25 cellular contexts compared by ENCODE assay signal in genomic region chr17:55614061-55614460, GRCh38.
A peak's percentile ranks its signal among the peaks of the same experiment; 100 is the strongest.
DNase-seq lines count a peak whose midpoint lies in the region; ATAC-seq, FAIRE-seq and TF ChIP-seq lines count a peak whose summit lies in the region.
"Had no signal": no experiment of that assay in that cellular context is flagged by ENCODE, and none has a peak within 500 bp of the region (broad histone marks: within the 10 kb centered on the region; RNA-seq: fewer than 3 reads in every experiment).

No MANE protein-coding gene starts in this region.

- no peak overlapping the region for H3K23ac ChIP-seq in H1 (ENCODE audit: insufficient read length)

- H4K91ac ChIP-seq in H1 (replicated peaks; ENCODE audit: insufficient read length, low read length) = no peak overlapping the region

- no peak overlapping the region for H2BK20ac ChIP-seq in H1 (ENCODE audit: low read length)

- no peak overlapping the region for H3K9ac ChIP-seq in HepG2 (ENCODE audit: insufficient read depth, low read depth, low read length)
- no peak overlapping the region for H3K9ac ChIP-seq in H1 (replicated peaks in 1 of 4; ENCODE audit: extremely low read depth in 1 of 4, low read depth in 3 of 4, low read length in 3 of 4)
- H3K9ac ChIP-seq in subcutaneous abdominal adipose tissue (ENCODE audit: low read length in 5 of 5) = no peak overlapping the region
- H3K9ac ChIP-seq: BLaER1 treated with 17β-estradiol and CSF1 and Interleukin-3, amounts not matched to agents 10 nM and 100 nM had no signal

- no TSS peak for BruUV-seq in HepG2 (replicated peaks; lab: Mats Ljungman, UMichigan)

- no peaks in the 10 kb centered on the region for H3K36me3 Mint-ChIP-seq in activated CD4-positive, alpha-beta memory T cell treated with anti-CD3 and anti-CD28 coated beads, Interleukin-2, amount 10 ng/mL, durations not matched to agents 7 days and 5 days (ENCODE audit: low read depth)
- H3K36me3 Mint-ChIP-seq: CD14-positive monocyte; CD8-positive, alpha-beta memory T cell had no signal

- H3K79me1 ChIP-seq in H1 (ENCODE audit: low read depth, low read length) = no peaks in the 10 kb centered on the region

- H2BK12ac ChIP-seq in H1 (ENCODE audit: low read depth, low read length) = no peak overlapping the region

- no peak overlapping the region for H3K14ac ChIP-seq in H1 (ENCODE audit: insufficient read length)

- H2BK120ac ChIP-seq in H1 (replicated peaks; ENCODE audit: low read depth, low read length) = no peak overlapping the region

- H2AK5ac ChIP-seq in H1 (ENCODE audit: low read depth, low read length) = no peak overlapping the region

- H3K23me2 ChIP-seq in H1 (ENCODE audit: low read depth, low read length) = no peaks in the 10 kb centered on the region

- H3K18ac ChIP-seq in H1 (ENCODE audit: extremely low read depth, low read length) = no peak overlapping the region

- no peak for TF ChIP-seq RAD21 in HepG2 (CRISPR knock-in tag; IDR thresholded peaks at IDR 0.05)
- no peak for TF ChIP-seq RAD21 in H1 (IDR thresholded peaks at IDR 0.05 in 1 of 2, conservative IDR thresholded peaks at IDR 0.05 in 1 of 2; ENCODE audit: low read depth in 2 of 2, low read length in 2 of 2)

- no peaks in the 10 kb centered on the region for H4K20me1 ChIP-seq in HepG2 (ENCODE audit: insufficient read depth, low read length)
- H4K20me1 ChIP-seq in H1 (replicated peaks in 1 of 2; ENCODE audit: control insufficient read depth in 1 of 2, insufficient read depth in 2 of 2, low read length in 2 of 2) = no peaks in the 10 kb centered on the region
- H4K20me1 ChIP-seq: BLaER1 treated with 17β-estradiol and CSF1 and Interleukin-3, amounts not matched to agents 10 nM and 100 nM had no signal

- no peak overlapping the region for H3K4me3 Mint-ChIP-seq in activated CD4-positive, alpha-beta memory T cell treated with anti-CD3 and anti-CD28 coated beads, Interleukin-2, amount 10 ng/mL, durations not matched to agents 7 days and 5 days
- H3K4me3 Mint-ChIP-seq: CD14-positive monocyte; CD4-positive, alpha-beta T cell; CD8-positive, alpha-beta memory T cell had no signal

- H4K5ac ChIP-seq in H1 (ENCODE audit: insufficient read length, low read depth, low read length) = no peak overlapping the region

- H3K4ac ChIP-seq in H1 (replicated peaks; ENCODE audit: insufficient read length, low read depth, low read length) = no peak overlapping the region

- H2BK5ac ChIP-seq in H1 (ENCODE audit: low read depth, low read length) = no peak overlapping the region

- H3K9me3 ChIP-seq in HepG2 (ENCODE audit: low read length) = no peaks in the 10 kb centered on the region
- H3K9me3 ChIP-seq in right lobe of liver = no peaks in the 10 kb centered on the region
- no peaks in the 10 kb centered on the region for H3K9me3 ChIP-seq in H1 (ENCODE audit: insufficient read depth in 2 of 2, low read depth in 1 of 2, low read length in 1 of 2)
- no peaks in the 10 kb centered on the region for H3K9me3 ChIP-seq in subcutaneous abdominal adipose tissue (ENCODE audit: control insufficient read depth in 5 of 5, low read length in 5 of 5)
- H3K9me3 ChIP-seq in gastrocnemius medialis = no peaks in the 10 kb centered on the region
- H3K9me3 ChIP-seq: BE2C; BLaER1 treated with 17β-estradiol and CSF1 and Interleukin-3, amounts not matched to agents 10 nM and 100 nM had no signal

- no peaks in the 10 kb centered on the region for H3K79me2 ChIP-seq in HepG2 (ENCODE audit: insufficient read depth, low read length)
- no peaks in the 10 kb centered on the region for H3K79me2 ChIP-seq in H1 (ENCODE audit: control insufficient read depth in 1 of 2, insufficient read depth in 2 of 2, low read length in 2 of 2)

- no peak for TF ChIP-seq POLR2A in HepG2 (IDR thresholded peaks at IDR 0.05; ENCODE audit: insufficient read depth in 1 of 2, low read depth in 2 of 2, low read length in 2 of 2)
- TF ChIP-seq POLR2A in right lobe of liver (IDR thresholded peaks at IDR 0.05) = no peak
- TF ChIP-seq POLR2A in H1 (IDR thresholded peaks at IDR 0.05; ENCODE audit: control extremely low read depth in 1 of 2, low read depth in 2 of 2, low read length in 2 of 2) = no peak
- TF ChIP-seq POLR2A in gastrocnemius medialis (IDR thresholded peaks at IDR 0.05) = no peak
- TF ChIP-seq POLR2A in GM18505 (IDR thresholded peaks at IDR 0.05; ENCODE audit: borderline replicate concordance, extremely low read depth, insufficient read depth, insufficient read length) = no peak

- no peak overlapping the region for H4K8ac ChIP-seq in H1 (ENCODE audit: extremely low read depth, insufficient read depth, low read length)

- no peak for ATAC-seq in HepG2
- no peak for ATAC-seq in right lobe of liver
- ATAC-seq in gastrocnemius medialis = no peak
- no peak for ATAC-seq in GM18505 (IDR thresholded peaks at IDR 0.05; ENCODE audit: unreplicated experiment)
- ATAC-seq: GM12878 had no signal

- in situ Hi-C loops in HepG2 (cut with HindIII; ENCODE audit: extremely low pct_ligation_motif_present, low pct_unique_long_range_greater_than_20kb) = no loop called here
- in situ Hi-C loops in gastrocnemius medialis (cut with MboI; ENCODE audit: low sequenced_read_pairs in 4 of 4) = no loop called here

- no peak for TF ChIP-seq CTCF in HepG2 (CRISPR knock-in tag; IDR thresholded peaks at IDR 0.05)
- no peak for TF ChIP-seq CTCF in right lobe of liver (IDR thresholded peaks at IDR 0.05)
- no peak for TF ChIP-seq CTCF in H1 (IDR thresholded peaks at IDR 0.05; ENCODE audit: control extremely low read depth in 1 of 3, insufficient read depth in 1 of 3, low read depth in 1 of 3, low read length in 3 of 3)
- TF ChIP-seq CTCF in gastrocnemius medialis (IDR thresholded peaks at IDR 0.05 in 4 of 5, conservative IDR thresholded peaks at IDR 0.05 in 1 of 5) = no peak

- H3K4me3 ChIP-seq in HepG2 (replicated peaks in 1 of 3; ENCODE audit: insufficient read depth in 1 of 3, low read depth in 2 of 3, low read length in 3 of 3) = no peak overlapping the region
- H3K4me3 ChIP-seq in right lobe of liver = no peak overlapping the region
- no peak overlapping the region for H3K4me3 ChIP-seq in H1 (ENCODE audit: extremely low read depth in 1 of 4, insufficient read depth in 2 of 4, low read depth in 3 of 4, low read length in 4 of 4)
- H3K4me3 ChIP-seq in subcutaneous abdominal adipose tissue (ENCODE audit: low read depth in 1 of 5, low read length in 5 of 5) = no peak overlapping the region
- no peak overlapping the region for H3K4me3 ChIP-seq in gastrocnemius medialis
- H3K4me3 ChIP-seq: BLaER1 treated with 17β-estradiol and CSF1 and Interleukin-3, amounts not matched to agents 10 nM and 100 nM; GM12878 had no signal

- no peak for TF ChIP-seq EP300 in HepG2 (IDR thresholded peaks at IDR 0.05; ENCODE audit: low read depth in 2 of 2, low read length in 2 of 2)
- TF ChIP-seq EP300 in HepG2 (CRISPR knock-in tag; IDR thresholded peaks at IDR 0.05; ENCODE audit: borderline replicate concordance) = no peak
- no peak for TF ChIP-seq EP300 in H1 (IDR thresholded peaks at IDR 0.05; ENCODE audit: borderline replicate concordance in 1 of 2, low read depth in 2 of 2, low read length in 2 of 2)

- H3K36me3 ChIP-seq in HepG2 (replicated peaks in 1 of 2; ENCODE audit: control insufficient read depth in 1 of 2, insufficient read depth in 2 of 2, low read length in 2 of 2) = no peaks in the 10 kb centered on the region
- no peaks in the 10 kb centered on the region for H3K36me3 ChIP-seq in right lobe of liver
- H3K36me3 ChIP-seq in H1 (ENCODE audit: control insufficient read depth in 2 of 4, insufficient read depth in 4 of 4, low read length in 3 of 4) = no peaks in the 10 kb centered on the region
- H3K36me3 ChIP-seq in subcutaneous abdominal adipose tissue (ENCODE audit: control insufficient read depth in 5 of 5, insufficient read depth in 5 of 5, low read length in 5 of 5) = no peaks in the 10 kb centered on the region
- no peaks in the 10 kb centered on the region for H3K36me3 ChIP-seq in gastrocnemius medialis
- H3K36me3 ChIP-seq: BE2C; BLaER1 treated with 17β-estradiol and CSF1 and Interleukin-3, amounts not matched to agents 10 nM and 100 nM had no signal

- H3K27me3 ChIP-seq in HepG2 (ENCODE audit: control insufficient read depth in 1 of 2, insufficient read depth in 2 of 2, low read length in 2 of 2) (no peaks in the 10 kb centered on the region), right lobe of liver (no peaks in the 10 kb centered on the region), H1 (replicated peaks in 1 of 4; ENCODE audit: control insufficient read depth in 3 of 4, extremely low read depth in 1 of 4, insufficient read depth in 3 of 4, low read length in 3 of 4) (no peaks in the 10 kb centered on the region), subcutaneous abdominal adipose tissue (ENCODE audit: control insufficient read depth in 5 of 5, insufficient read depth in 4 of 5, low read length in 5 of 5) (no peaks in the 10 kb centered on the region), gastrocnemius medialis (no peaks in the 10 kb centered on the region)
- H3K27me3 ChIP-seq: BE2C; BLaER1 treated with 17β-estradiol and CSF1 and Interleukin-3, amounts not matched to agents 10 nM and 100 nM had no signal

- 2% methylated on average over 2 of the region's 2 CpGs for WGBS in HepG2 (ENCODE audit: low lambda C conversion rate)
- WGBS in right lobe of liver (ENCODE audit: insufficient coverage, low coverage, low lambda C conversion rate, missing lambda C conversion rate) = 74% methylated on average over 2 of the region's 2 CpGs
- 82% methylated on average over 2 of the region's 2 CpGs; no CpG with 5 or more reads in 1 of the 2 experiments for WGBS in H1 (ENCODE audit: extremely low coverage in 1 of 2, insufficient coverage in 1 of 2, insufficient read length in 1 of 2, insufficient replicate concordance in 2 of 2, low coverage in 1 of 2, low lambda C conversion rate in 2 of 2, missing lambda C conversion rate in 1 of 2), 2 experiments

- H3K27ac Mint-ChIP-seq in activated CD4-positive, alpha-beta memory T cell treated with anti-CD3 and anti-CD28 coated beads, Interleukin-2, amount 10 ng/mL, durations not matched to agents 7 days and 5 days = no peak overlapping the region
- H3K27ac Mint-ChIP-seq: CD14-positive monocyte; CD4-positive, alpha-beta T cell; CD8-positive, alpha-beta memory T cell had no signal

- H3K4me1 Mint-ChIP-seq in activated CD4-positive, alpha-beta memory T cell treated with anti-CD3 and anti-CD28 coated beads, Interleukin-2, amount 10 ng/mL, durations not matched to agents 7 days and 5 days = no peaks in the 10 kb centered on the region
- H3K4me1 Mint-ChIP-seq: CD8-positive, alpha-beta memory T cell had no signal

- H3K4me2 ChIP-seq in HepG2 (ENCODE audit: low read depth, low read length) = no peak overlapping the region
- H3K4me2 ChIP-seq in H1 (ENCODE audit: insufficient read depth in 1 of 2, low read depth in 2 of 2, low read length in 2 of 2) = no peak overlapping the region
- H3K4me2 ChIP-seq: BLaER1 treated with 17β-estradiol and CSF1 and Interleukin-3, amounts not matched to agents 10 nM and 100 nM had no signal

- CTCF ChIA-PET in HepG2 (lab: Yijun Ruan, JAX; ENCODE audit: low intra/inter-chr PET ratio, low total read pairs) (no interaction called here), H1 (lab: Charles Lee; ENCODE audit: partially characterized antibody) (no interaction called here)
- CTCF ChIA-PET in activated CD4-positive, alpha-beta memory T cell treated with anti-CD3 and anti-CD28 coated beads, Interleukin-2, amount 10 ng/mL, durations not matched to agents 7 days and 5 days (lab: Charles Lee) = no interaction called here

- POLR2A ChIA-PET in HepG2 (lab: Yijun Ruan, JAX) (no interaction called here), H1 (lab: Charles Lee; ENCODE audit: partially characterized antibody) (no interaction called here)
- POLR2A ChIA-PET in activated CD4-positive, alpha-beta memory T cell treated with anti-CD3 and anti-CD28 coated beads, Interleukin-2, amount 10 ng/mL, durations not matched to agents 7 days and 5 days (lab: Charles Lee) = no interaction called here

- H3K56ac ChIP-seq in H1 (replicated peaks; ENCODE audit: insufficient read length, low read depth, low read length) = no peak overlapping the region

- H3K4me1 ChIP-seq in HepG2 (ENCODE audit: insufficient read depth, low read length) = no peaks in the 10 kb centered on the region
- H3K4me1 ChIP-seq in right lobe of liver = no peaks in the 10 kb centered on the region
- no peaks in the 10 kb centered on the region for H3K4me1 ChIP-seq in H1 (replicated peaks in 1 of 4; ENCODE audit: control insufficient read depth in 3 of 4, insufficient read depth in 4 of 4, low read length in 3 of 4)
- peaks cover 0 to 41% (median 17%) of the 10 kb centered on the region in 5 donors for H3K4me1 ChIP-seq in subcutaneous abdominal adipose tissue (ENCODE audit: control insufficient read depth in 5 of 5, insufficient read depth in 5 of 5, low read length in 5 of 5)
- H3K4me1 ChIP-seq in gastrocnemius medialis = no peaks in the 10 kb centered on the region

- H2BK15ac ChIP-seq in H1 (ENCODE audit: low read length) = no peak overlapping the region

- intact Hi-C loops in HepG2 (cut with micrococcal nuclease; ENCODE audit: unreplicated experiment) = no loop called here
- intact Hi-C loops in right lobe of liver (cut with DNase I) = no loop called here
- intact Hi-C loops in gastrocnemius medialis (cut with DNase I; ENCODE audit: low total_unique reads) = no loop called here

- no peaks in the 10 kb centered on the region for H3K9me3 Mint-ChIP-seq in activated CD4-positive, alpha-beta memory T cell treated with anti-CD3 and anti-CD28 coated beads, Interleukin-2, amount 10 ng/mL, durations not matched to agents 7 days and 5 days
- H3K9me3 Mint-ChIP-seq: CD14-positive monocyte; CD4-positive, alpha-beta T cell; CD8-positive, alpha-beta memory T cell had no signal

- DNase-seq in HepG2 (ENCODE audit: low spot score) (no peak), right lobe of liver (no peak), H1 (ENCODE audit: low read depth in 1 of 2, low spot score in 2 of 2) (no peak), gastrocnemius medialis (no peak)
- DNase-seq in activated CD4-positive, alpha-beta memory T cell treated with anti-CD3 and anti-CD28 coated beads, Interleukin-2, amount 10 ng/mL, durations not matched to agents 7 days and 5 days = no peak
- DNase-seq: ACHN; AML-193; BE2C; CD4-positive, alpha-beta T cell; CD8-positive, alpha-beta memory T cell; DMS 273 treated with DMSO at 0.1 percent for 48 hours; DMS79; EL; GDM1; GOT3; H7; HCEC 1CT had no signal

- H2AFZ ChIP-seq in HepG2 (ENCODE audit: low read length) (no peak overlapping the region), H1 (ENCODE audit: low read length) (no peak overlapping the region)

- no peak for FAIRE-seq in HepG2 (lab: Jason Lieb, UNC)
- FAIRE-seq in H1 (lab: Jason Lieb, UNC) = no peak
- FAIRE-seq: D721Med, GM12878, GM18507 had no signal

- peaks cover 10% of the 10 kb centered on the region for H3K27me3 Mint-ChIP-seq in activated CD4-positive, alpha-beta memory T cell treated with anti-CD3 and anti-CD28 coated beads, Interleukin-2, amount 10 ng/mL, durations not matched to agents 7 days and 5 days

- H3K27ac ChIP-seq in HepG2 (ENCODE audit: extremely low read length, insufficient read depth, low read length) = no peak overlapping the region
- no peak overlapping the region for H3K27ac ChIP-seq in right lobe of liver
- no peak overlapping the region for H3K27ac ChIP-seq in H1 (ENCODE audit: low read depth, low read length)
- H3K27ac ChIP-seq in subcutaneous abdominal adipose tissue (ENCODE audit: low read depth, low read length) = peak overlapping the region; percentile 14
- H3K27ac ChIP-seq in gastrocnemius medialis = no peak overlapping the region
- H3K27ac ChIP-seq: 22Rv1; BLaER1 treated with 17β-estradiol and CSF1 and Interleukin-3, amounts not matched to agents 10 nM and 100 nM had no signal

Comparison
In these comparisons a context has a peak if more than half of its experiments do, and no peak if none do; other contexts are left out.
1. Of the 41 proteins assayed by ChIP-seq in both HepG2 and H1: peak only in HepG2: none; only in H1: none; in both: CEBPB; in neither: 40.